28 cellular contexts compared by ENCODE assay signal in genomic region chr1:38173848-38174247, GRCh38.
DNase-seq lines count a peak whose midpoint lies in the region; ATAC-seq and TF ChIP-seq lines count a peak whose summit lies in the region.
"Had no signal": no experiment of that assay in that cellular context is flagged by ENCODE, and none has a peak within 500 bp of the region (broad histone marks: within the 10 kb centered on the region; RNA-seq: fewer than 3 reads in every experiment).

No MANE protein-coding gene starts in this region.

- H3K9me3 Mint-ChIP-seq in activated B cell treated with CpG ODN at 0.5 μM for 24 hours = no peaks in the 10 kb centered on the region
- H3K9me3 Mint-ChIP-seq: activated T-cell treated with anti-CD3 and anti-CD28 coated beads, Interleukin-2, amount 50 U/mL, for 4 hours; brain had no signal

- POLR2A ChIA-PET in activated B cell treated with CpG ODN at 0.5 μM for 24 hours (lab: Charles Lee) = interaction anchor here (0.6 to 4.6 kb wide), 11 partner anchors 18 to 386 kb away, joined by 3 to 56 read pairs (median 4); partner anchors contain the start of gene POU3F1

- no peak overlapping the region for H3K4me3 ChIP-seq in GM06990 (replicated peaks; ENCODE audit: low read depth, low read length)
- H3K4me3 ChIP-seq: adrenal gland, dorsolateral prefrontal cortex, gastroesophageal sphincter, GM23248, upper lobe of left lung had no signal

- DNase-seq in GM06990 (ENCODE audit: extremely low read depth, insufficient read length) (peak; percentile 40), activated B cell treated with CpG ODN at 0.5 μM for 24 hours (no peak), iPS-NIHi11 (ENCODE audit: low spot score) (no peak)
- DNase-seq: activated CD4-positive, alpha-beta T cell treated with anti-CD3 and anti-CD28 coated beads for 48 hours; activated T-cell treated with anti-CD3 and anti-CD28 coated beads, Interleukin-2, amount 50 U/mL, for 4 hours; adrenal gland; COR-L47; DMS53; dorsolateral prefrontal cortex; GF-D8; GM23248; hypothalamus; mesenchymal stem cell; NCI-H1436; NCI-H2107; NCI-H774; PC-3; posterior cingulate gyrus; right cardiac atrium; substantia nigra; upper lobe of left lung had no signal

- CTCF ChIA-PET in activated B cell treated with CpG ODN at 0.5 μM for 24 hours (lab: Charles Lee) = interaction anchor here (0.9 to 2.3 kb wide), 6 partner anchors 10 to 302 kb away, joined by 3 to 9 read pairs (median 4); no protein-coding TSS in a partner anchor

- no peaks in the 10 kb centered on the region for H3K36me3 Mint-ChIP-seq in activated B cell treated with CpG ODN at 0.5 μM for 24 hours (ENCODE audit: low read depth)
- H3K36me3 Mint-ChIP-seq: brain had no signal

- H3K36me3 ChIP-seq in GM06990 (ENCODE audit: control insufficient read depth, insufficient read depth, low read length) = no peaks in the 10 kb centered on the region
- H3K36me3 ChIP-seq: adrenal gland, gastroesophageal sphincter, upper lobe of left lung had no signal

- no peaks in the 10 kb centered on the region for H3K27me3 ChIP-seq in GM06990 (replicated peaks; ENCODE audit: control insufficient read depth, insufficient read depth, low read length)
- H3K27me3 ChIP-seq: adrenal gland, dorsolateral prefrontal cortex, upper lobe of left lung had no signal

- TF ChIP-seq CTCF in GM06990 (IDR thresholded peaks at IDR 0.05; ENCODE audit: insufficient read depth, low read length, poor library complexity, severe bottlenecking) (no peak), activated B cell treated with CpG ODN at 0.5 μM for 24 hours (IDR thresholded peaks at IDR 0.05) (no peak)

- ATAC-seq in GM18868 (IDR thresholded peaks at IDR 0.05; ENCODE audit: unreplicated experiment) (peak; percentile 30), HG03432 (IDR thresholded peaks at IDR 0.05; ENCODE audit: unreplicated experiment) (peak; percentile 24), activated B cell treated with CpG ODN at 0.5 μM for 24 hours (ENCODE audit: low read depth) (peak; percentile 46), GM19324 (IDR thresholded peaks at IDR 0.05; ENCODE audit: low FRiP score, unreplicated experiment) (no peak), HG03139 (IDR thresholded peaks at IDR 0.05; ENCODE audit: unreplicated experiment) (no peak), HG03095 (IDR thresholded peaks at IDR 0.05; ENCODE audit: unreplicated experiment) (no peak)
- ATAC-seq: activated T-cell treated with anti-CD3 and anti-CD28 coated beads, Interleukin-2, amount 50 U/mL, for 4 hours; gastroesophageal sphincter; PC-3; right cardiac atrium had no signal

- H3K27me3 Mint-ChIP-seq in activated B cell treated with CpG ODN at 0.5 μM for 24 hours = no peaks in the 10 kb centered on the region

- H3K4me1 Mint-ChIP-seq in activated B cell treated with CpG ODN at 0.5 μM for 24 hours = peaks cover 37% of the 10 kb centered on the region

- peak overlapping the region; percentile 93 for H3K27ac Mint-ChIP-seq in activated B cell treated with CpG ODN at 0.5 μM for 24 hours

- intact Hi-C loops in activated B cell treated with CpG ODN at 0.5 μM for 24 hours (cut with micrococcal nuclease) = loop anchor here (1.0 to 5.0 kb wide), 7 partner anchors 17 to 413 kb away; no protein-coding TSS in a partner anchor

- peak overlapping the region; percentile 68 for H3K4me3 Mint-ChIP-seq in activated B cell treated with CpG ODN at 0.5 μM for 24 hours
- H3K4me3 Mint-ChIP-seq: activated T-cell treated with anti-CD3 and anti-CD28 coated beads, Interleukin-2, amount 50 U/mL, for 4 hours; brain had no signal

Comparison
In these comparisons a context has a peak if more than half of its experiments do, and no peak if none do; other contexts are left out.
1. ATAC-seq: peak in GM18868 (single experiment), HG03432 (single experiment) and activated B cell treated with CpG ODN at 0.5 μM for 24 hours (single experiment); none in GM19324 (single experiment), HG03139 (single experiment) and HG03095 (single experiment).